Comparison of ENCODE assay signal across 35 cellular contexts in genomic region chr16:60059141-60059540, GRCh38.
"Had no signal": no experiment of that assay in that cellular context is flagged by ENCODE, and none has a peak within 500 bp of the region (broad histone marks: within the 10 kb centered on the region; RNA-seq: fewer than 3 reads in every experiment).

No MANE protein-coding gene starts in this region.

- DNase-seq: Karpas-422, Kasumi-1, MG63, MM.1S, MV-4-11, NCI-H1048, NCI-H1092, NCI-H1092 treated with DMSO at 0.1 percent for 48 hours, NCI-H1105, NCI-H1105 treated with DMSO at 0.1 percent for 48 hours, NCI-H1417, NCI-H1417 treated with DMSO at 0.1 percent for 48 hours, NCI-H1436, NCI-H1436 treated with DMSO at 0.1 percent for 48 hours, NCI-H146, NCI-H1694, NCI-H1694 treated with DMSO at 0.1 percent for 48 hours, NCI-H187, NCI-H187 treated with DMSO at 0.1 percent for 48 hours, NCI-H1930, NCI-H2029, NCI-H2029 treated with DMSO at 0.1 percent for 48 hours, NCI-H2081, NCI-H2081 treated with DMSO at 0.1 percent for 48 hours, NCI-H2107, NCI-H2171, NCI-H2171 treated with DMSO at 0.1 percent for 48 hours, NCI-H2227 treated with DMSO at 0.1 percent for 48 hours, NCI-H226, NCI-H345, NCI-H446, NCI-H446 treated with DMSO at 0.1 percent for 48 hours, NCI-H510A, NCI-H510A treated with DMSO at 0.1 percent for 48 hours, NCI-H524 had no signal

- H3K27me3 ChIP-seq: MG63 had no signal

- H3K36me3 ChIP-seq: MG63 had no signal

- H3K4me3 ChIP-seq: MG63 had no signal
